14 cellular contexts compared by ENCODE assay signal in genomic region chr2:222973237-222973636, GRCh38.
"Had no signal": no experiment of that assay in that cellular context is flagged by ENCODE, and none has a peak within 500 bp of the region (broad histone marks: within the 10 kb centered on the region; RNA-seq: fewer than 3 reads in every experiment).

No MANE protein-coding gene starts in this region.

- ATAC-seq: left colon, upper lobe of right lung had no signal

- H3K36me3 ChIP-seq: suprapubic skin, upper lobe of right lung had no signal

- H3K27ac ChIP-seq: coronary artery, suprapubic skin, upper lobe of right lung had no signal

- H3K4me1 ChIP-seq: suprapubic skin, upper lobe of right lung had no signal

- H3K9me3 ChIP-seq: suprapubic skin, upper lobe of right lung had no signal

- H3K27me3 ChIP-seq: upper lobe of right lung had no signal

- DNase-seq: activated B cell treated with CpG ODN at 0.5 μM for 24 hours; activated CD4-positive, alpha-beta T cell treated with anti-CD3 and anti-CD28 coated beads, Interleukin-2, amount 10 ng/mL, durations not matched to agents 24 days and 14 days; activated naive CD4-positive, alpha-beta T cell treated with anti-CD3 and anti-CD28 coated beads for 36 hours; caudate nucleus; effector memory CD4-positive, alpha-beta T cell; hypothalamus; left colon; mesendoderm; nephron progenitor cell; stimulated activated CD4-positive, alpha-beta T cell treated with anti-CD3 and anti-CD28 coated beads, Interleukin-12 subunit alpha, Interleukin-12 subunit beta, amount 100 ng/mL, for 4 hours; stimulated activated naive CD4-positive, alpha-beta T cell; upper lobe of right lung had no signal

- H3K4me3 ChIP-seq: coronary artery, suprapubic skin, upper lobe of right lung had no signal
